In the genomic region with DNA sequence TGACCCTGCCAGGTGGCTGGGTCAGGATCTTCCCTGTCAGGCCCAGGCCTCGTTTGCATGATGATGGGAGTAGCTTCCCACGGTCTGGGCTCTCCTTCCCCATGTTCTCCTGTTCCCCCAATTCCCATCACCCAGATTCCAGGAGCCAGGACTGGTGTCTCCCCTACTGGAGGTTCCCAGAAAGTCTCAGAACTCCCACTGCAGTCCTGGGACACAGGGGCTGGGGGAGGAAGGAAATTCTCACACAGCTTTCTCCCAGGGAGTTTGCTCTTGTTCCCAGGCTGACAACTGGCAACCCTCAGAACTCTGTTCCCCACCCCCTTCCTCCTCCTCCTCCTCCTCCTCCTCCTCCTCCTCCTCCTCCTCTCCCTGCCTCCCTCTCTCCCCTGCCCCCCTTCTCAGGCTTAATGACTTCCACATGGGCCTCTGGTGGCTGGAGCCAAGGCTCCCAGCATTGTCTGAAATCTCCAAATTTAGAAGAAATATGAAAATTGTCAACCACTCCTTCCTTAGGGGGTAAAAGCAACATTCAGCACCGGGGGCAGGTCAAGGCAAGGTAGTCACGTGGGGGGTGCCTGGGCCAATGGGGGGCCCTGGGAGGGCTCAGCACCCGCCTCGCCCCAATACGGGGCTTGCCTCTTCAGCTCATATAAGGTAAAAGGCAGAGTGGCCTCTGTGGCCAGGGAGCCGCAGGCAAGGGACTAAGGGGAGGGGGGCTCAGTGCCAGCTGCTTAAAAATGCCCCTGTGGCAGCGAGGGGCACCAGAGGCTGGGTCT, we compare ENCODE assay signal across 10 cellular contexts. TPM values are rescaled to one million over a fixed set of nuclear protein-coding genes. Genes with fewer than 3 reads are reported as not detected.
DNase-seq lines count a peak whose midpoint lies in the region; ATAC-seq, FAIRE-seq and TF ChIP-seq lines count a peak whose summit lies in the region.
"Had no signal": no experiment of that assay in that cellular context is flagged by ENCODE, and none has a peak within 500 bp of the region (broad histone marks: within the 10 kb centered on the region; RNA-seq: fewer than 3 reads in every experiment).

No MANE protein-coding gene starts in this region.

- H3K4me3 Mint-ChIP-seq in H9 = no peak overlapping the region; a peak in 1 of 5 replicates
- H3K4me3 Mint-ChIP-seq: activated CD8-positive, alpha-beta T cell treated with anti-CD3 and anti-CD28 coated beads for 36 hours had no signal

- H2BK12ac ChIP-seq in H9 (ENCODE audit: insufficient read length, low read depth, low read length) = no peak overlapping the region

- intact Hi-C loops in left colon (cut with DNase I, micrococcal nuclease) = no loop called here
- intact Hi-C loops in spleen (cut with DNase I; ENCODE audit: low total_unique reads) = no loop called here

- no peak overlapping the region for H3K27ac ChIP-seq in H9 (ENCODE audit: insufficient read length, low read depth, low read length)
- peak overlapping the region; percentile 67 for H3K27ac ChIP-seq in cingulate gyrus (ENCODE audit: low read depth, low read length)
- peak overlapping the region in 7 of 8 donors; percentile 71 to 82 (median 77) for H3K27ac ChIP-seq in spleen

- no peaks in the 10 kb centered on the region for H3K27me3 ChIP-seq in H9 (ENCODE audit: insufficient read depth, low read length)
- no peaks in the 10 kb centered on the region for H3K27me3 ChIP-seq in spleen (replicated peaks in 1 of 7)

- H3K27ac Mint-ChIP-seq in H9 = peak overlapping the region in 2 of 3 experiments; percentile 49 to 74; a peak in 3 of 7 replicates
- H3K27ac Mint-ChIP-seq: activated CD8-positive, alpha-beta T cell treated with anti-CD3 and anti-CD28 coated beads for 36 hours had no signal

- no peak overlapping the region for H4K5ac ChIP-seq in H9 (ENCODE audit: insufficient read length, low read depth, low read length)

- peak overlapping the region in 7 of 8 donors; percentile 34 to 58 (median 40) for H3K4me3 ChIP-seq in spleen

- H3K9ac ChIP-seq in H9 (ENCODE audit: extremely low read depth, insufficient read length, low read length) = no peak overlapping the region

- H4K91ac ChIP-seq in H9 (ENCODE audit: insufficient read length, low read depth, low read length) = no peak overlapping the region

- no peak overlapping the region for H2BK5ac ChIP-seq in H9 (ENCODE audit: insufficient read length, low read length)

- H3K79me1 ChIP-seq in H9 (ENCODE audit: insufficient read depth, low read depth, low read length, poor library complexity, severe bottlenecking) = no peaks in the 10 kb centered on the region

- H3K18ac ChIP-seq in H9 (ENCODE audit: insufficient read length, low read depth, low read length) = no peak overlapping the region

- peak; percentile 59 for ATAC-seq in left colon
- ATAC-seq: activated CD8-positive, alpha-beta T cell treated with anti-CD3 and anti-CD28 coated beads for 36 hours had no signal

- no peak overlapping the region for H3K4me2 ChIP-seq in H9 (ENCODE audit: insufficient read depth, insufficient read length, low read length)

- H3T11ph ChIP-seq in H9 (ENCODE audit: low read length) = no peak overlapping the region

- H3K14ac ChIP-seq in H9 (ENCODE audit: insufficient read depth, low read length) = no peak overlapping the region; the same call in 1 of the 2 replicates

- no peaks in the 10 kb centered on the region for H3K9me3 Mint-ChIP-seq in H9
- H3K9me3 Mint-ChIP-seq: activated CD8-positive, alpha-beta T cell treated with anti-CD3 and anti-CD28 coated beads for 36 hours had no signal

- DNase-seq in H9 (peak; percentile 59), left colon (peak; percentile 37 to 85), spleen (no peak), GM19240 (ENCODE audit: insufficient read length, low spot score) (no peak), GM12892 (ENCODE audit: insufficient read length) (no peak), NCI-H2171 treated with DMSO at 0.1 percent for 48 hours (lab: John Stamatoyannopoulos, UW) (no peak), SW480 (ENCODE audit: low spot score) (no peak)
- DNase-seq: activated CD8-positive, alpha-beta T cell treated with anti-CD3 and anti-CD28 coated beads for 36 hours had no signal

- TF ChIP-seq POLR2A in spleen (IDR thresholded peaks at IDR 0.05) = peak in 2 of 3 donors; percentile 51 to 54
- no peak for TF ChIP-seq POLR2A in GM12892 (IDR thresholded peaks at IDR 0.05; ENCODE audit: low read depth, low read length)

- no peak overlapping the region for H3K56ac ChIP-seq in H9 (ENCODE audit: insufficient read length, low read depth, low read length)

- H4K20me1 ChIP-seq in H9 (ENCODE audit: control insufficient read depth, insufficient read depth, insufficient read length) = no peaks in the 10 kb centered on the region

- no peak overlapping the region for H2AFZ ChIP-seq in H9 (ENCODE audit: low read length)

- WGBS in H9 (ENCODE audit: extremely low coverage, insufficient read length, low lambda C conversion rate) = no CpG with 5 or more reads among the region's 9 CpGs
- WGBS in spleen, 5 donors = 66 to 76% (median 74%) methylated on average over 9 of the region's 9 CpGs

- H3K79me2 ChIP-seq in H9 (ENCODE audit: insufficient read depth, low read length) = no peaks in the 10 kb centered on the region

- TF ChIP-seq CTCF in H9 (conservative IDR thresholded peaks at IDR 0.05) = 0 out of 3 replicates have a peak, but pooled peaks have one; percentile 13
- TF ChIP-seq CTCF in spleen (IDR thresholded peaks at IDR 0.05 in 8 of 11, conservative IDR thresholded peaks at IDR 0.05 in 3 of 11) = no peak

- H3K27me3 Mint-ChIP-seq in H9 (ENCODE audit: low read depth) = no peaks in the 10 kb centered on the region
- H3K27me3 Mint-ChIP-seq: activated CD8-positive, alpha-beta T cell treated with anti-CD3 and anti-CD28 coated beads for 36 hours had no signal

- H2BK15ac ChIP-seq in H9 (ENCODE audit: low read depth, low read length) = no peak overlapping the region

- no peaks in the 10 kb centered on the region for H3K23me2 ChIP-seq in H9 (ENCODE audit: insufficient read length, low read depth, low read length, poor library complexity, severe bottlenecking)

- no peak overlapping the region for H3K4ac ChIP-seq in H9 (ENCODE audit: low read depth, low read length)

- no peak overlapping the region for H2BK20ac ChIP-seq in H9 (ENCODE audit: low read depth, low read length, poor library complexity, severe bottlenecking)

- no peak for FAIRE-seq in GM12892 (lab: Jason Lieb, UNC)

- no peaks in the 10 kb centered on the region; the same call in 1 of the 2 replicates for H3K4me1 ChIP-seq in H9 (ENCODE audit: insufficient read depth, low read length)
- peaks cover 0 to 17% (median 0%) of the 10 kb centered on the region in 6 donors for H3K4me1 ChIP-seq in spleen

- H2AK5ac ChIP-seq in H9 (ENCODE audit: insufficient read length, low read length) = no peak overlapping the region

- H3K4me1 Mint-ChIP-seq in H9 = peaks cover 34 to 55% of the 10 kb centered on the region in 2 experiments

- H2BK120ac ChIP-seq in H9 (ENCODE audit: low read depth, low read length, poor library complexity, severe bottlenecking) = no peak overlapping the region

- H3K36me3 Mint-ChIP-seq in H9 (ENCODE audit: insufficient read depth in 1 of 3, low read depth in 3 of 3) = no peaks in the 10 kb centered on the region

- H3K23ac ChIP-seq in H9 (ENCODE audit: insufficient read length, low read depth, low read length) = no peak overlapping the region

- no peaks in the 10 kb centered on the region for H3K36me3 ChIP-seq in spleen

- no peak overlapping the region for H4K8ac ChIP-seq in H9 (replicated peaks; ENCODE audit: insufficient read length, low read depth, low read length)

- H3K9me3 ChIP-seq in H9 (ENCODE audit: control insufficient read depth, low read depth, low read length) (no peaks in the 10 kb centered on the region), spleen (no peaks in the 10 kb centered on the region)

RNA-seq across cellular contexts. Expression of gene IL17B, which starts 27.3 kb away (rescaled TPM):
- not detected in 2 replicates for total RNA-seq in H9 (2021)
- 1 to 10 TPM in 1 of 2 donors, not detected in 1; 1.1 TPM for total RNA-seq in left colon
- total RNA-seq in spleen = 1 to 10 TPM in 2 of 7 donors, under 1 TPM in 1, not detected in 4; 0.57 to 1.4 (median 1.1) TPM
- polyA plus RNA-seq in spleen = under 1 TPM; 0.30 to 0.62 (median 0.38) TPM
- not detected for polyA plus RNA-seq in GM12892 (2012; ENCODE audit: missing spikeins)
- total RNA-seq: activated CD8-positive, alpha-beta T cell treated with anti-CD3 and anti-CD28 coated beads for 36 hours; epithelial cell of proximal tubule had no signal

RNA-seq across cellular contexts. Expression of gene PCYOX1L, which starts 48.5 kb away (rescaled TPM):
- total RNA-seq in H9 (2021) (15.3 and 16.5 TPM in 2 replicates), left colon (1 to 10 TPM; 3.3 to 3.9 TPM), spleen (10 to 100 TPM in 1 of 7 donors, 1 to 10 TPM in 6; 5.4 to 13.0 (median 7.8) TPM)
- polyA plus RNA-seq in spleen = 10 to 100 TPM in 1 of 3 donors, 1 to 10 TPM in 2; 6.8 to 11.7 (median 8.1) TPM
- polyA plus RNA-seq in GM12892 (2012; ENCODE audit: missing spikeins) = 7.5 TPM

Comparison
In these comparisons a context has a peak if more than half of its experiments do, and no peak if none do; other contexts are left out.
1. DNase-seq: peak in H9 (single experiment) and left colon (2 of 2); none in spleen (single experiment), GM19240 (single experiment), GM12892 (single experiment), NCI-H2171 treated with DMSO at 0.1 percent for 48 hours (single experiment) and SW480 (single experiment).